ENCODE assay signal across 1 cellular context in the genomic region with DNA sequence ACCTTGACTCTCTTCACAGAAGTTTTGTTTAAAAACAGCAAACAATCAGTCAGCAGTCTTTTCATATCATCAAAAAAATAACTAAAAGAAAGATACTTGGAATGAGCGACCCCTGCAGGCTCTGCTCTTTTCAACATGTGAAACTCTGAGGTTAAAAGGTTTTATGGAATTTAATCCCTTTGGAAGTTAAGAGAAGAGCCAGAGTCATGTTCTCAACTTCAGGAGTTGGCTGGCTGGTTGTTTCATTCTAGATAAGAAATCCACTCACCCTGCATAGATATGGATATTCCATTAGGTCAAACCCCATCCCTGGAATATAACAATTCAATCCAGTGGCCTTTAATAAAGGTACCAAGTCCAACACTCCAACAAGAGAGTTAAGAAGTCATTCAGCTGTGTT.
TF ChIP-seq lines count a peak whose summit lies in the region.

No MANE protein-coding gene starts in this region.

TF ChIP-seq in HepG2, 621 proteins besides CTCF, POLR2A, EP300 and RAD21 (continues in another document):
- TF ChIP-seq, protein P1, sequence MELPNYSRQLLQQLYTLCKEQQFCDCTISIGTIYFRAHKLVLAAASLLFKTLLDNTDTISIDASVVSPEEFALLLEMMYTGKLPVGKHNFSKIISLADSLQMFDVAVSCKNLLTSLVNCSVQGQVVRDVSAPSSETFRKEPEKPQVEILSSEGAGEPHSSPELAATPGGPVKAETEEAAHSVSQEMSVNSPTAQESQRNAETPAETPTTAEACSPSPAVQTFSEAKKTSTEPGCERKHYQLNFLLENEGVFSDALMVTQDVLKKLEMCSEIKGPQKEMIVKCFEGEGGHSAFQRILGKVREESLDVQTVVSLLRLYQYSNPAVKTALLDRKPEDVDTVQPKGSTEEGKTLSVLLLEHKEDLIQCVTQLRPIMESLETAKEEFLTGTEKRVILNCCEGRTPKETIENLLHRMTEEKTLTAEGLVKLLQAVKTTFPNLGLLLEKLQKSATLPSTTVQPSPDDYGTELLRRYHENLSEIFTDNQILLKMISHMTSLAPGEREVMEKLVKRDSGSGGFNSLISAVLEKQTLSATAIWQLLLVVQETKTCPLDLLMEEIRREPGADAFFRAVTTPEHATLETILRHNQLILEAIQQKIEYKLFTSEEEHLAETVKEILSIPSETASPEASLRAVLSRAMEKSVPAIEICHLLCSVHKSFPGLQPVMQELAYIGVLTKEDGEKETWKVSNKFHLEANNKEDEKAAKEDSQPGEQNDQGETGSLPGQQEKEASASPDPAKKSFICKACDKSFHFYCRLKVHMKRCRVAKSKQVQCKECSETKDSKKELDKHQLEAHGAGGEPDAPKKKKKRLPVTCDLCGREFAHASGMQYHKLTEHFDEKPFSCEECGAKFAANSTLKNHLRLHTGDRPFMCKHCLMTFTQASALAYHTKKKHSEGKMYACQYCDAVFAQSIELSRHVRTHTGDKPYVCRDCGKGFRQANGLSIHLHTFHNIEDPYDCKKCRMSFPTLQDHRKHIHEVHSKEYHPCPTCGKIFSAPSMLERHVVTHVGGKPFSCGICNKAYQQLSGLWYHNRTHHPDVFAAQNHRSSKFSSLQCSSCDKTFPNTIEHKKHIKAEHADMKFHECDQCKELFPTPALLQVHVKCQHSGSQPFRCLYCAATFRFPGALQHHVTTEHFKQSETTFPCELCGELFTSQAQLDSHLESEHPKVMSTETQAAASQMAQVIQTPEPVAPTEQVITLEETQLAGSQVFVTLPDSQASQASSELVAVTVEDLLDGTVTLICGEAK (IDR thresholded peaks at IDR 0.05) = no peak
- TF ChIP-seq, protein P1 (CRISPR knock-in tag; IDR thresholded peaks at IDR 0.05) = no peak
- TF ChIP-seq NFKB2 (CRISPR knock-in tag; IDR thresholded peaks at IDR 0.05; ENCODE audit: borderline replicate concordance) (no peak), TRIM22 (IDR thresholded peaks at IDR 0.05) (no peak), ZSCAN29 (CRISPR knock-in tag; conservative IDR thresholded peaks at IDR 0.05) (no peak), AKNA (CRISPR knock-in tag; IDR thresholded peaks at IDR 0.05; ENCODE audit: borderline replicate concordance) (no peak), MNT (IDR thresholded peaks at IDR 0.05) (no peak), STAT6 (CRISPR knock-in tag; IDR thresholded peaks at IDR 0.05; ENCODE audit: borderline replicate concordance) (no peak), ZNF441 (CRISPR knock-in tag; IDR thresholded peaks at IDR 0.05; ENCODE audit: borderline replicate concordance) (no peak), ZNF326 (CRISPR knock-in tag; IDR thresholded peaks at IDR 0.05; ENCODE audit: borderline replicate concordance) (no peak), SMAD9 (CRISPR knock-in tag; IDR thresholded peaks at IDR 0.05) (no peak), PHF5A (CRISPR knock-in tag; IDR thresholded peaks at IDR 0.05; ENCODE audit: low read depth, unreplicated experiment) (no peak)
- TF ChIP-seq, protein P2, sequence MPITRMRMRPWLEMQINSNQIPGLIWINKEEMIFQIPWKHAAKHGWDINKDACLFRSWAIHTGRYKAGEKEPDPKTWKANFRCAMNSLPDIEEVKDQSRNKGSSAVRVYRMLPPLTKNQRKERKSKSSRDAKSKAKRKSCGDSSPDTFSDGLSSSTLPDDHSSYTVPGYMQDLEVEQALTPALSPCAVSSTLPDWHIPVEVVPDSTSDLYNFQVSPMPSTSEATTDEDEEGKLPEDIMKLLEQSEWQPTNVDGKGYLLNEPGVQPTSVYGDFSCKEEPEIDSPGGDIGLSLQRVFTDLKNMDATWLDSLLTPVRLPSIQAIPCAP (CRISPR knock-in tag; IDR thresholded peaks at IDR 0.05; ENCODE audit: low read depth) = no peak
- TF ChIP-seq, protein P3, sequence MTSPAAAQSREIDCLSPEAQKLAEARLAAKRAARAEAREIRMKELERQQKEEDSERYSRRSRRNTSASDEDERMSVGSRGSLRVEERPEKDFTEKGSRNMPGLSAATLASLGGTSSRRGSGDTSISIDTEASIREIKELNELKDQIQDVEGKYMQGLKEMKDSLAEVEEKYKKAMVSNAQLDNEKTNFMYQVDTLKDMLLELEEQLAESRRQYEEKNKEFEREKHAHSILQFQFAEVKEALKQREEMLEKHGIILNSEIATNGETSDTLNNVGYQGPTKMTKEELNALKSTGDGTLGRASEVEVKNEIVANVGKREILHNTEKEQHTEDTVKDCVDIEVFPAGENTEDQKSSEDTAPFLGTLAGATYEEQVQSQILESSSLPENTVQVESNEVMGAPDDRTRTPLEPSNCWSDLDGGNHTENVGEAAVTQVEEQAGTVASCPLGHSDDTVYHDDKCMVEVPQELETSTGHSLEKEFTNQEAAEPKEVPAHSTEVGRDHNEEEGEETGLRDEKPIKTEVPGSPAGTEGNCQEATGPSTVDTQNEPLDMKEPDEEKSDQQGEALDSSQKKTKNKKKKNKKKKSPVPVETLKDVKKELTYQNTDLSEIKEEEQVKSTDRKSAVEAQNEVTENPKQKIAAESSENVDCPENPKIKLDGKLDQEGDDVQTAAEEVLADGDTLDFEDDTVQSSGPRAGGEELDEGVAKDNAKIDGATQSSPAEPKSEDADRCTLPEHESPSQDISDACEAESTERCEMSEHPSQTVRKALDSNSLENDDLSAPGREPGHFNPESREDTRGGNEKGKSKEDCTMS (CRISPR knock-in tag; conservative IDR thresholded peaks at IDR 0.05) = no peak
